1 cellular context compared by ENCODE assay signal in genomic region chr7:130887182-130888016, GRCh38.
TF ChIP-seq lines count a peak whose summit lies in the region.

No MANE protein-coding gene starts in this region.

TF ChIP-seq in H1, 55 proteins besides CTCF, POLR2A, EP300 and RAD21:
- TF ChIP-seq CHD7 (IDR thresholded peaks at IDR 0.05; ENCODE audit: insufficient replicate concordance, low read length) = no peak
- TF ChIP-seq SRF (IDR thresholded peaks at IDR 0.05; ENCODE audit: low read depth, low read length) = no peak
- no peak for TF ChIP-seq KDM4A (IDR thresholded peaks at IDR 0.05; ENCODE audit: low read depth, low read length, severe bottlenecking)
- TF ChIP-seq JUN (IDR thresholded peaks at IDR 0.05; ENCODE audit: low read depth, low read length) = no peak
- TF ChIP-seq BACH1 (IDR thresholded peaks at IDR 0.05; ENCODE audit: low read length) = no peak
- TF ChIP-seq MAX (IDR thresholded peaks at IDR 0.05) = no peak
- no peak for TF ChIP-seq SIN3A (conservative IDR thresholded peaks at IDR 0.05 in 1 of 2, IDR thresholded peaks at IDR 0.05 in 1 of 2; ENCODE audit: low read depth in 1 of 2, low read length in 2 of 2)
- no peak for TF ChIP-seq YY1 (IDR thresholded peaks at IDR 0.05; ENCODE audit: low read depth, low read length)
- no peak for TF ChIP-seq CBX5 (IDR thresholded peaks at IDR 0.05; ENCODE audit: low read depth, low read length)
- no peak for TF ChIP-seq KDM1A (IDR thresholded peaks at IDR 0.05; ENCODE audit: borderline replicate concordance, low read length)
- TF ChIP-seq BRCA1 (IDR thresholded peaks at IDR 0.05; ENCODE audit: low read depth, low read length) = no peak
- no peak for TF ChIP-seq TEAD4 (IDR thresholded peaks at IDR 0.05; ENCODE audit: low read depth, low read length)
- TF ChIP-seq RFX5 (IDR thresholded peaks at IDR 0.05; ENCODE audit: borderline replicate concordance, low read depth, low read length) = no peak
- TF ChIP-seq ATF3 (IDR thresholded peaks at IDR 0.05; ENCODE audit: insufficient read depth, low read depth, low read length) = no peak
- no peak for TF ChIP-seq SUZ12 (IDR thresholded peaks at IDR 0.05; ENCODE audit: low read length)
- no peak for TF ChIP-seq EGR1 (IDR thresholded peaks at IDR 0.05; ENCODE audit: borderline replicate concordance, low read depth, low read length)
- TF ChIP-seq GTF2F1 (IDR thresholded peaks at IDR 0.05; ENCODE audit: borderline replicate concordance, low read depth, low read length) = no peak
- TF ChIP-seq CBX8 (IDR thresholded peaks at IDR 0.05; ENCODE audit: borderline replicate concordance, low read depth, low read length) = no peak
- no peak for TF ChIP-seq NANOG (IDR thresholded peaks at IDR 0.05; ENCODE audit: insufficient read depth, low read depth, low read length, poor library complexity, severe bottlenecking)
- no peak for TF ChIP-seq E2F6 (IDR thresholded peaks at IDR 0.05)
